Comparison of ENCODE assay signal across 20 cellular contexts in the genomic region with DNA sequence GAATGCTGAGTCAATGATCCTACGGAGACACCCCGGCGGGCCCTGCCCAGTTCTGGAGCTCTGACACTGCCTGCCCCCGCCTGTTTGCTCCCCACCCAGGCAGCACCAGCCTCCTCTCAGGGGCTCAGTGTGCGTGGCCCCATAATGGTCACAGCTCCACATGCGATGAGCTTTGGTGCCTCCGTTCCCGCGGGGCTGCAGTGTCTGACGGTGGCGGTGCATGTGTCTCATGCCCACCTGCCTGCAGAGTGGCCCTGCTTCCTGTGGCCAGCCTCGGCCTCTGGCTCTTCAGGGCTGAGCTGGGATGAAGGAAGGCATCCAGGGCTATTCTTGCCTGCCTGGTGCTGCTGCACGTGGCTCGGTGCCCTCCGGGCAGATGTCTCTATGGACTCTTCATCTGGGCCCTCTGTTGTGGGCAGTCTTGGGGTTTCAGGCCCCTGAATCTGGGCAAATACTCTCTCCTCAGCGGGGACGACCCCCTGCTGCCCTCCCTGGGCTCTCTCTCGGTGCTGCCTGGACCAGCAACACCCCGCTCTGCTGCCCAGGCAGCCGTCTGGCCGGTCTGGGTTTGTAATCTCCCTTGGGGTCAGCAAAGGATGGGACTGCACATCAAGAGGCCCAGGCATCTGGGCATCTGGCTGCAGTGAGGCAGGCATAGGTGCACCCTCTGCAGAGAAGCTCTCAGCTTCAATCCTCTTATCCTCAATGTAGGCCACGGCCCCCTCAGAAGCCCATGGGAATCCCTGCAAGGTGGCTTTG. TPM values are rescaled to one million over a fixed set of nuclear protein-coding genes. Genes with fewer than 3 reads are reported as not detected.
A peak's percentile ranks its signal among the peaks of the same experiment; 100 is the strongest.
DNase-seq lines count a peak whose midpoint lies in the region; ATAC-seq and TF ChIP-seq lines count a peak whose summit lies in the region.
"Had no signal": no experiment of that assay in that cellular context is flagged by ENCODE, and none has a peak within 500 bp of the region (broad histone marks: within the 10 kb centered on the region; RNA-seq: fewer than 3 reads in every experiment).

No MANE protein-coding gene starts in this region.

- H3K4me1 Mint-ChIP-seq in GM23338 = peaks cover 18% of the 10 kb centered on the region
- peaks cover 3% of the 10 kb centered on the region for H3K4me1 Mint-ChIP-seq in chondrocyte (ENCODE audit: low read depth)

- no peak overlapping the region for H3K27ac ChIP-seq in GM23338 (ENCODE audit: low read depth)
- H3K27ac ChIP-seq: Peyer's patch had no signal

- no peak overlapping the region for H2AFZ ChIP-seq in GM23338

- no peaks in the 10 kb centered on the region for H3K9me2 ChIP-seq in GM23338 (ENCODE audit: insufficient read depth)

- H3K27me3 Mint-ChIP-seq in GM23338 (ENCODE audit: insufficient read depth, low read depth, poor library complexity) = peaks cover 5% of the 10 kb centered on the region
- peaks cover 9% of the 10 kb centered on the region for H3K27me3 Mint-ChIP-seq in chondrocyte (ENCODE audit: low read depth)

- H3K27ac Mint-ChIP-seq in GM23338 = peak overlapping the region; percentile 52
- no peak overlapping the region for H3K27ac Mint-ChIP-seq in chondrocyte (ENCODE audit: unreplicated experiment)

- H3K4me3 Mint-ChIP-seq in GM23338 = no peak overlapping the region
- no peak overlapping the region for H3K4me3 Mint-ChIP-seq in chondrocyte (ENCODE audit: unreplicated experiment)

- H3K36me3 ChIP-seq in GM23338 (ENCODE audit: insufficient read depth) = no peaks in the 10 kb centered on the region
- H3K36me3 ChIP-seq: Peyer's patch had no signal

- H3K4me3 ChIP-seq in GM23338 = no peak overlapping the region
- H3K4me3 ChIP-seq: GM12878, Peyer's patch had no signal

- H3K4me2 ChIP-seq in GM23338 = no peak overlapping the region

- no peaks in the 10 kb centered on the region for H3K79me2 ChIP-seq in GM23338 (replicated peaks; ENCODE audit: insufficient read depth)

- no peaks in the 10 kb centered on the region for H3K4me1 ChIP-seq in GM23338 (ENCODE audit: insufficient read depth)

- no peak for TF ChIP-seq CTCF in GM23338 (conservative IDR thresholded peaks at IDR 0.05; ENCODE audit: low read depth in 2 of 2)
- no peak for TF ChIP-seq CTCF in chondrocyte (IDR thresholded peaks at IDR 0.05)

- H3K36me3 Mint-ChIP-seq in GM23338 (ENCODE audit: low read depth) = no peaks in the 10 kb centered on the region; the same call in 2 of the 3 replicates
- no peaks in the 10 kb centered on the region for H3K36me3 Mint-ChIP-seq in chondrocyte (ENCODE audit: low read depth)
- H3K36me3 Mint-ChIP-seq: CD14-positive monocyte had no signal

- H3K9me3 Mint-ChIP-seq in GM23338 = peaks cover 3% of the 10 kb centered on the region; the same call in 1 of the 3 replicates
- H3K9me3 Mint-ChIP-seq in chondrocyte (ENCODE audit: low read depth) = no peaks in the 10 kb centered on the region

- H3F3A ChIP-seq in GM23338 (replicated peaks; ENCODE audit: low read depth) = no peaks in the 10 kb centered on the region

- peak; percentile 46 for DNase-seq in NCI-H82 (lab: John Stamatoyannopoulos, UW)
- no peak for DNase-seq in NCI-H82 treated with DMSO at 0.1 percent for 48 hours (lab: John Stamatoyannopoulos, UW; ENCODE audit: unreplicated experiment)
- DNase-seq in GM23338 (ENCODE audit: low spot score) = no peak
- peak; percentile 71 for DNase-seq in chondrocyte (ENCODE audit: low spot score)
- DNase-seq in posterior vena cava (ENCODE audit: low spot score) = peak; percentile 65
- no peak for DNase-seq in SIG-M5 (lab: John Stamatoyannopoulos, UW)
- no peak for DNase-seq in NCI-H2171 treated with DMSO at 0.1 percent for 48 hours (lab: John Stamatoyannopoulos, UW)
- no peak for DNase-seq in COR-L47 (lab: John Stamatoyannopoulos, UW)
- DNase-seq: 8988T, DMS 273 treated with DMSO at 0.1 percent for 48 hours, DND-41, Karpas-422, NCI-H1417, NCI-H1694 treated with DMSO at 0.1 percent for 48 hours, NCI-H510A, NCI-H748 treated with DMSO at 0.1 percent for 48 hours had no signal

- no peak for ATAC-seq in GM23338
- ATAC-seq: GM12878, HCT116 had no signal

- H4K20me1 ChIP-seq in GM23338 (replicated peaks; ENCODE audit: insufficient read depth) = no peaks in the 10 kb centered on the region

- no peaks in the 10 kb centered on the region for H3K27me3 ChIP-seq in GM23338 (ENCODE audit: insufficient read depth)
- H3K27me3 ChIP-seq: Peyer's patch had no signal

- intact Hi-C loops in posterior vena cava (cut with DNase I) = no loop called here

TF ChIP-seq in GM23338, 12 proteins besides CTCF, POLR2A, EP300 and RAD21:
- TF ChIP-seq, protein P1, sequence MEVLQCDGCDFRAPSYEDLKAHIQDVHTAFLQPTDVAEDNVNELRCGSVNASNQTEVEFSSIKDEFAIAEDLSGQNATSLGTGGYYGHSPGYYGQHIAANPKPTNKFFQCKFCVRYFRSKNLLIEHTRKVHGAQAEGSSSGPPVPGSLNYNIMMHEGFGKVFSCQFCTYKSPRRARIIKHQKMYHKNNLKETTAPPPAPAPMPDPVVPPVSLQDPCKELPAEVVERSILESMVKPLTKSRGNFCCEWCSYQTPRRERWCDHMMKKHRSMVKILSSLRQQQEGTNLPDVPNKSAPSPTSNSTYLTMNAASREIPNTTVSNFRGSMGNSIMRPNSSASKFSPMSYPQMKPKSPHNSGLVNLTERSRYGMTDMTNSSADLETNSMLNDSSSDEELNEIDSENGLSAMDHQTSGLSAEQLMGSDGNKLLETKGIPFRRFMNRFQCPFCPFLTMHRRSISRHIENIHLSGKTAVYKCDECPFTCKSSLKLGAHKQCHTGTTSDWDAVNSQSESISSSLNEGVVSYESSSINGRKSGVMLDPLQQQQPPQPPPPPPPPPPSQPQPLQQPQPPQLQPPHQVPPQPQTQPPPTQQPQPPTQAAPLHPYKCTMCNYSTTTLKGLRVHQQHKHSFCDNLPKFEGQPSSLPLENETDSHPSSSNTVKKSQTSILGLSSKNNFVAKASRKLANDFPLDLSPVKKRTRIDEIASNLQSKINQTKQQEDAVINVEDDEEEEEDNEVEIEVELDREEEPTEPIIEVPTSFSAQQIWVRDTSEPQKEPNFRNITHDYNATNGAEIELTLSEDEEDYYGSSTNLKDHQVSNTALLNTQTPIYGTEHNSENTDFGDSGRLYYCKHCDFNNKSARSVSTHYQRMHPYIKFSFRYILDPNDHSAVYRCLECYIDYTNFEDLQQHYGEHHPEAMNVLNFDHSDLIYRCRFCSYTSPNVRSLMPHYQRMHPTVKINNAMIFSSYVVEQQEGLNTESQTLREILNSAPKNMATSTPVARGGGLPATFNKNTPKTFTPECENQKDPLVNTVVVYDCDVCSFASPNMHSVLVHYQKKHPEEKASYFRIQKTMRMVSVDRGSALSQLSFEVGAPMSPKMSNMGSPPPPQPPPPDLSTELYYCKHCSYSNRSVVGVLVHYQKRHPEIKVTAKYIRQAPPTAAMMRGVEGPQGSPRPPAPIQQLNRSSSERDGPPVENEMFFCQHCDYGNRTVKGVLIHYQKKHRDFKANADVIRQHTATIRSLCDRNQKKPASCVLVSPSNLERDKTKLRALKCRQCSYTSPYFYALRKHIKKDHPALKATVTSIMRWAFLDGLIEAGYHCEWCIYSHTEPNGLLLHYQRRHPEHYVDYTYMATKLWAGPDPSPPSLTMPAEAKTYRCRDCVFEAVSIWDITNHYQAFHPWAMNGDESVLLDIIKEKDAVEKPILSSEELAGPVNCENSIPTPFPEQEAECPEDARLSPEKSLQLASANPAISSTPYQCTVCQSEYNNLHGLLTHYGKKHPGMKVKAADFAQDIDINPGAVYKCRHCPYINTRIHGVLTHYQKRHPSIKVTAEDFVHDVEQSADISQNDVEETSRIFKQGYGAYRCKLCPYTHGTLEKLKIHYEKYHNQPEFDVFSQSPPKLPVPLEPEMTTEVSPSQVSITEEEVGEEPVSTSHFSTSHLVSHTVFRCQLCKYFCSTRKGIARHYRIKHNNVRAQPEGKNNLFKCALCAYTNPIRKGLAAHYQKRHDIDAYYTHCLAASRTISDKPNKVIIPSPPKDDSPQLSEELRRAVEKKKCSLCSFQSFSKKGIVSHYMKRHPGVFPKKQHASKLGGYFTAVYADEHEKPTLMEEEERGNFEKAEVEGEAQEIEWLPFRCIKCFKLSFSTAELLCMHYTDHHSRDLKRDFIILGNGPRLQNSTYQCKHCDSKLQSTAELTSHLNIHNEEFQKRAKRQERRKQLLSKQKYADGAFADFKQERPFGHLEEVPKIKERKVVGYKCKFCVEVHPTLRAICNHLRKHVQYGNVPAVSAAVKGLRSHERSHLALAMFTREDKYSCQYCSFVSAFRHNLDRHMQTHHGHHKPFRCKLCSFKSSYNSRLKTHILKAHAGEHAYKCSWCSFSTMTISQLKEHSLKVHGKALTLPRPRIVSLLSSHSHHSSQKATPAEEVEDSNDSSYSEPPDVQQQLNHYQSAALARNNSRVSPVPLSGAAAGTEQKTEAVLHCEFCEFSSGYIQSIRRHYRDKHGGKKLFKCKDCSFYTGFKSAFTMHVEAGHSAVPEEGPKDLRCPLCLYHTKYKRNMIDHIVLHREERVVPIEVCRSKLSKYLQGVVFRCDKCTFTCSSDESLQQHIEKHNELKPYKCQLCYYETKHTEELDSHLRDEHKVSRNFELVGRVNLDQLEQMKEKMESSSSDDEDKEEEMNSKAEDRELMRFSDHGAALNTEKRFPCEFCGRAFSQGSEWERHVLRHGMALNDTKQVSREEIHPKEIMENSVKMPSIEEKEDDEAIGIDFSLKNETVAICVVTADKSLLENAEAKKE (CRISPR knock-in tag; IDR thresholded peaks at IDR 0.05) = no peak
TF ChIP-seq in GM23338: peak in this region for 0.

RNA-seq across cellular contexts. Expression of a gene that starts 19.3 kb away (rescaled TPM):
- total RNA-seq in GM23338 (2014; rRNA removed; shearing (Covaris generic)) = 0.69 and 0.82 TPM in 2 replicates
- polyA plus RNA-seq in GM23338 (2016; fragmentation: Nextera tagmentation; extraction: Ambion mirVana) = 4.0 and 4.4 TPM in 2 replicates
- total RNA-seq in chondrocyte (2.6 to 7.1 TPM (median 5.2 TPM) in 3 replicates), posterior vena cava (10 to 100 TPM; 20.2 to 22.9 TPM)

Comparison
In these comparisons a context has a peak if more than half of its experiments do, and no peak if none do; other contexts are left out.
1. DNase-seq: peak in NCI-H82 (single experiment), chondrocyte (single experiment) and posterior vena cava (single experiment); none in NCI-H82 treated with DMSO at 0.1 percent for 48 hours (single experiment), GM23338 (single experiment), SIG-M5 (single experiment), NCI-H2171 treated with DMSO at 0.1 percent for 48 hours (single experiment) and COR-L47 (single experiment).